Comparison of ENCODE assay signal across 11 cellular contexts in genomic region chr19:41311613-41312012, GRCh38. TPM values are rescaled to one million over a fixed set of nuclear protein-coding genes. Genes with fewer than 3 reads are reported as not detected.
DNase-seq lines count a peak whose midpoint lies in the region; ATAC-seq and TF ChIP-seq lines count a peak whose summit lies in the region.
"Had no signal": no experiment of that assay in that cellular context is flagged by ENCODE, and none has a peak within 500 bp of the region (broad histone marks: within the 10 kb centered on the region; RNA-seq: fewer than 3 reads in every experiment).

No MANE protein-coding gene starts in this region.

- no peaks in the 10 kb centered on the region for H3K9me3 Mint-ChIP-seq in CD4-positive, alpha-beta T cell
- no peaks in the 10 kb centered on the region for H3K9me3 Mint-ChIP-seq in HFFc6
- no peaks in the 10 kb centered on the region for H3K9me3 Mint-ChIP-seq in natural killer cell

- H3K4me1 Mint-ChIP-seq in CD4-positive, alpha-beta T cell (ENCODE audit: low read depth), result peaks cover 73% of the 10 kb centered on the region
- H3K4me1 Mint-ChIP-seq in HFFc6 (ENCODE audit: low read depth), result peaks cover 52% of the 10 kb centered on the region
- H3K4me1 Mint-ChIP-seq in natural killer cell, result peaks cover 68 to 71% of the 10 kb centered on the region in 2 donors

- intact Hi-C loops in CD4-positive, alpha-beta T cell (cut with DNase I, micrococcal nuclease), result loop anchor here in 1 of 2 experiments (2.0 to 5.0 kb wide), 2 partner anchors 15 to 126 kb away; partner anchors contain the start of gene DMAC2
- intact Hi-C loops in natural killer cell (cut with micrococcal nuclease), result no loop called here

- peak overlapping the region; percentile 97 for H3K27ac Mint-ChIP-seq in CD4-positive, alpha-beta T cell
- H3K27ac Mint-ChIP-seq in HFFc6 (peak overlapping the region; percentile 97), natural killer cell (peak overlapping the region; percentile 91 to 94)

- TF ChIP-seq CTCF in CD4-positive, alpha-beta T cell (IDR thresholded peaks at IDR 0.05), result no peak
- TF ChIP-seq CTCF in HFFc6 (IDR thresholded peaks at IDR 0.05), result no peak
- TF ChIP-seq CTCF in natural killer cell (IDR thresholded peaks at IDR 0.05), result no peak

- H3K27ac ChIP-seq in CD4-positive, alpha-beta T cell (ENCODE audit: low read depth, low read length), result no peak overlapping the region

- peak overlapping the region; percentile 94 for H3K4me3 ChIP-seq in adipocyte (ENCODE audit: low read length)

- peaks cover 41% of the 10 kb centered on the region for H3K36me3 ChIP-seq in adipocyte (ENCODE audit: control insufficient read depth, insufficient read depth, low read length, severe bottlenecking)

- POLR2A ChIA-PET in CD4-positive, alpha-beta T cell (lab: Charles Lee), result interaction anchor here (0.8 to 12.9 kb wide), 2 partner anchors 40 to 48 kb away, joined by 3 to 314 read pairs; partner anchors contain the start of gene HNRNPUL1

- H3K27me3 Mint-ChIP-seq in CD4-positive, alpha-beta T cell, result no peaks in the 10 kb centered on the region
- H3K27me3 Mint-ChIP-seq in HFFc6 (ENCODE audit: insufficient read depth), result peaks cover 10% of the 10 kb centered on the region
- H3K27me3 Mint-ChIP-seq in natural killer cell (ENCODE audit: low read depth in 2 of 2), result no peaks in the 10 kb centered on the region

- no peaks in the 10 kb centered on the region for H3K9me3 ChIP-seq in CD4-positive, alpha-beta T cell (ENCODE audit: control insufficient read depth, low read length)
- no peaks in the 10 kb centered on the region for H3K9me3 ChIP-seq in adipocyte (ENCODE audit: control insufficient read depth, low read length)

- peaks cover 27% of the 10 kb centered on the region for H3K4me1 ChIP-seq in adipocyte (ENCODE audit: control insufficient read depth, insufficient read depth, low read length)

- CTCF ChIA-PET in CD4-positive, alpha-beta T cell (lab: Charles Lee), result interaction anchor here (1.4 kb wide), 1 partner anchor 49 kb away, joined by 5 read pairs; no protein-coding TSS in a partner anchor

- no peaks in the 10 kb centered on the region for H3K27me3 ChIP-seq in CD4-positive, alpha-beta T cell (ENCODE audit: control insufficient read depth, insufficient read depth, low read length)
- no peaks in the 10 kb centered on the region for H3K27me3 ChIP-seq in adipocyte (replicated peaks; ENCODE audit: control insufficient read depth, insufficient read depth, low read length)

- ATAC-seq in CD4-positive, alpha-beta T cell (ENCODE audit: poor library complexity), result no peak
- ATAC-seq in natural killer cell, result no peak
- ATAC-seq: left ventricle myocardium superior had no signal

- DNase-seq in CD4-positive, alpha-beta T cell, result no peak
- DNase-seq in HFFc6 (no peak), adipocyte (ENCODE audit: low read depth) (no peak), natural killer cell (no peak), AG08396 (ENCODE audit: low spot score) (no peak), AML-193 (lab: John Stamatoyannopoulos, UW) (no peak), HUDEP-2 (lab: John Stamatoyannopoulos, UW; ENCODE audit: unreplicated experiment in 76 of 76) (no peak)
- no peak for DNase-seq in stimulated activated CD4-positive, alpha-beta T cell treated with anti-CD3 and anti-CD28 coated beads, Interleukin-4, amount 100 ng/mL, for 24 hours
- DNase-seq: left ventricle myocardium superior; NCI-H526; stimulated activated CD4-positive, alpha-beta T cell treated with anti-CD3 and anti-CD28 coated beads, Interleukin-12 subunit alpha, Interleukin-12 subunit beta, amount 100 ng/mL, for 4 hours had no signal

- peak overlapping the region; percentile 75 for H3K4me3 Mint-ChIP-seq in CD4-positive, alpha-beta T cell
- H3K4me3 Mint-ChIP-seq in HFFc6 (peak overlapping the region; percentile 98), natural killer cell (peak overlapping the region; percentile 96)

- H3K36me3 Mint-ChIP-seq in CD4-positive, alpha-beta T cell (ENCODE audit: low read depth), result peaks cover 75% of the 10 kb centered on the region
- H3K36me3 Mint-ChIP-seq in HFFc6 (ENCODE audit: low read depth), result peaks cover 33% of the 10 kb centered on the region
- peaks cover 8% of the 10 kb centered on the region for H3K36me3 Mint-ChIP-seq in natural killer cell

- peak overlapping the region; percentile 97 for H3K9ac ChIP-seq in adipocyte (ENCODE audit: low read length)

RNA-seq across cellular contexts. Expression of gene CCDC97, which starts 1.6 kb away (rescaled TPM):
- 10 to 100 TPM; 27.3 to 29.7 TPM for total RNA-seq in CD4-positive, alpha-beta T cell
- total RNA-seq in HFFc6 (2021; fragmentation: NEBNext Ultra II Directional; extraction: Animal tissue kit (Norgen Biotek cat#: 25700)), result 10 to 100 TPM; 15.4 to 19.1 (median 16.8) TPM
- 10 to 100 TPM; 41.1 to 44.3 (median 44.0) TPM for total RNA-seq in natural killer cell

RNA-seq across cellular contexts. Expression of gene TGFB1, which starts 42.1 kb away (rescaled TPM):
- 100 to 1,000 TPM; 406 to 416 TPM for total RNA-seq in CD4-positive, alpha-beta T cell
- total RNA-seq in HFFc6 (2021; fragmentation: NEBNext Ultra II Directional; extraction: Animal tissue kit (Norgen Biotek cat#: 25700)), result 100 to 1,000 TPM; 150 to 163 (median 158) TPM
- 100 to 1,000 TPM; 682 to 761 (median 729) TPM for total RNA-seq in natural killer cell

RNA-seq across cellular contexts. Expression of gene HNRNPUL1, which starts 47.4 kb away (rescaled TPM):
- 100 to 1,000 TPM; 367 to 388 TPM for total RNA-seq in CD4-positive, alpha-beta T cell
- 100 to 1,000 TPM; 176 to 245 (median 234) TPM for total RNA-seq in HFFc6 (2021; fragmentation: NEBNext Ultra II Directional; extraction: Animal tissue kit (Norgen Biotek cat#: 25700))
- 100 to 1,000 TPM; 279 to 360 (median 315) TPM for total RNA-seq in natural killer cell

RNA-seq across cellular contexts. Expression of gene B9D2, which starts 52.3 kb away (rescaled TPM):
- 10 to 100 TPM; 21.1 to 26.8 TPM for total RNA-seq in CD4-positive, alpha-beta T cell
- total RNA-seq in HFFc6 (2021; fragmentation: NEBNext Ultra II Directional; extraction: Animal tissue kit (Norgen Biotek cat#: 25700)), result 1 to 10 TPM; 4.9 to 6.8 (median 6.3) TPM
- 10 to 100 TPM; 18.1 to 22.2 (median 18.7) TPM for total RNA-seq in natural killer cell
